In genomic region chr17:21718971-21719370, GRCh38 we compare ENCODE assay signal across 4 cellular contexts. TPM values are rescaled to one million over a fixed set of nuclear protein-coding genes. Genes with fewer than 3 reads are reported as not detected.
"Had no signal": no experiment of that assay in that cellular context is flagged by ENCODE, and none has a peak within 500 bp of the region (broad histone marks: within the 10 kb centered on the region; RNA-seq: fewer than 3 reads in every experiment).

No MANE protein-coding gene starts in this region.

RNA-seq across cellular contexts. Expression of gene KCNJ18, which starts 26.6 kb away (rescaled TPM):
- total RNA-seq: LHCN-M2, M059J, MCF 10A, NCI-H460 had no signal
